ENCODE assay signal across 8 cellular contexts in the genomic region with DNA sequence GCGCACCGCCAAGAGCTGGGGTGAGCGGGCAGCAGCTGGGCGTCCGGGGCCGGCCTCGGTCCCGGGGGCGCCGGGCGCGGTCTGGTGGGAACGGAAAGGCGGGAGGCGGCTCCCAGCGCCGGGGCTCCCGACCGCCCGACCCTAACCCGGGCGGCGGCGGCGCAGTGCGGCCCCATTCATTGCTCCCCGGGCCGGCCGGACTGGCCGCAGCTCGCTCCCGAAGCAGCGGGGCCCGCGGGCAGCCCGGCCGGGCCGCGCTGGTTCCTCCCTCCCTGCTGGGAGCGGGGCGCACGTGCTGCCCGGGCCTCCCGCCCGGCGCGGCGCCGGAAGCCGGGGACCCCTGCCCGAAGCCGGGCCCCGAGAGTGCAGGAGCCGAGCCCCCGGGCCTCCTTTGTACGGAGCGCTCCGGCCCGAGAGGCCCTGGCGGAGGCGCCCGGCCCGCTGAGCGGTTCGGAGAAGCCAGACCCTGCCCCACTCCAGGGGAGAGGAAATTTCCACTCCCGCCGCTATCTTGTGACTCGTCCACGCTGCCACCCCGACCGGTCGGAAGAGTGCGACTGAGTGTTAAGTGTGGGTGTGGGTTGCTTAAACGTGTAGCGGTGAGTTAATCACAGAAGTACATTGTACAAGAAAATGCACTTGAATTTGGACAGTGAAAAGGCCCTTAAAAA. TPM values are rescaled to one million over a fixed set of nuclear protein-coding genes. Genes with fewer than 3 reads are reported as not detected.
DNase-seq lines count a peak whose midpoint lies in the region; ATAC-seq lines count a peak whose summit lies in the region.

No MANE protein-coding gene starts in this region.

- no peaks in the 10 kb centered on the region for H3K27me3 Mint-ChIP-seq in activated T-cell treated with anti-CD3 and anti-CD28 coated beads, Interleukin-2, amount 50 U/mL, for 24 hours

- DNase-seq in NCI-H345 (lab: John Stamatoyannopoulos, UW), result peak; percentile 42
- DNase-seq in NCI-H345 treated with DMSO at 0.1 percent for 48 hours (lab: John Stamatoyannopoulos, UW; ENCODE audit: unreplicated experiment), result no peak
- peak; percentile 58 to 66 for DNase-seq in NOMO-1 (lab: John Stamatoyannopoulos, UW; ENCODE audit: unreplicated experiment in 2 of 2)
- peak; percentile 82 for DNase-seq in activated T-cell treated with anti-CD3 and anti-CD28 coated beads, Interleukin-2, amount 50 U/mL, for 24 hours
- peak; percentile 60 for DNase-seq in myocyte (ENCODE audit: low read depth)
- DNase-seq in stimulated activated CD8-positive, alpha-beta memory T cell treated with anti-CD3 and anti-CD28 coated beads, Interleukin-7, amount 100 ng/mL, for 4 hours (ENCODE audit: low read depth in 2 of 2), result peak; percentile 70 to 71

- peak overlapping the region; percentile 97 for H3K27ac Mint-ChIP-seq in activated T-cell treated with anti-CD3 and anti-CD28 coated beads, Interleukin-2, amount 50 U/mL, for 24 hours

- H3K4me3 ChIP-seq in esophagus (ENCODE audit: low read depth in 1 of 2, low read length in 2 of 2), result peak overlapping the region; percentile 79 to 93

- peak; percentile 22 for ATAC-seq in HG02885 (IDR thresholded peaks at IDR 0.05; ENCODE audit: poor library complexity, unreplicated experiment)

- H3K27ac ChIP-seq in esophagus (ENCODE audit: low read depth in 2 of 2, low read length in 1 of 2), result peak overlapping the region; percentile 97 to 99

- 0 to 1% methylated on average over 47 to 75 of the region's 75 CpGs for whole genome bisulfite sequencing in esophagus, 2 donors

- H3K9me3 Mint-ChIP-seq in activated T-cell treated with anti-CD3 and anti-CD28 coated beads, Interleukin-2, amount 50 U/mL, for 24 hours, result no peaks in the 10 kb centered on the region

- H3K36me3 Mint-ChIP-seq in activated T-cell treated with anti-CD3 and anti-CD28 coated beads, Interleukin-2, amount 50 U/mL, for 24 hours (ENCODE audit: low read depth), result peaks cover 55% of the 10 kb centered on the region

- no peaks in the 10 kb centered on the region for H3K9me3 ChIP-seq in esophagus (ENCODE audit: control insufficient read depth in 2 of 2, insufficient read depth in 1 of 2, low read depth in 1 of 2, low read length in 1 of 2)

- no peaks in the 10 kb centered on the region for H3K27me3 ChIP-seq in esophagus (ENCODE audit: control insufficient read depth in 1 of 2, insufficient read depth in 2 of 2, low read length in 2 of 2)

- H3K4me1 ChIP-seq in esophagus (ENCODE audit: control insufficient read depth in 2 of 2, insufficient read depth in 2 of 2, low read length in 1 of 2), result peaks cover 2 to 4% of the 10 kb centered on the region in 2 donors

- H3K4me1 Mint-ChIP-seq in activated T-cell treated with anti-CD3 and anti-CD28 coated beads, Interleukin-2, amount 50 U/mL, for 24 hours (ENCODE audit: low read depth), result peaks cover 47% of the 10 kb centered on the region

- H3K4me3 Mint-ChIP-seq in activated T-cell treated with anti-CD3 and anti-CD28 coated beads, Interleukin-2, amount 50 U/mL, for 24 hours, result peak overlapping the region; percentile 93

- no peaks in the 10 kb centered on the region for H3K36me3 ChIP-seq in esophagus (ENCODE audit: control insufficient read depth in 2 of 2, insufficient read depth in 2 of 2, low read length in 1 of 2)

RNA-seq across cellular contexts. Expression of a gene that starts 0.6 kb away (rescaled TPM):
- 100 to 1,000 TPM; 134 to 173 TPM for polyA plus RNA-seq in esophagus
- 83.4 and 141 TPM in 2 replicates for total RNA-seq in myocyte
- 181 TPM for polyA plus RNA-seq in myocyte (2012)
